ENCODE assay signal across 23 cellular contexts in the genomic region with DNA sequence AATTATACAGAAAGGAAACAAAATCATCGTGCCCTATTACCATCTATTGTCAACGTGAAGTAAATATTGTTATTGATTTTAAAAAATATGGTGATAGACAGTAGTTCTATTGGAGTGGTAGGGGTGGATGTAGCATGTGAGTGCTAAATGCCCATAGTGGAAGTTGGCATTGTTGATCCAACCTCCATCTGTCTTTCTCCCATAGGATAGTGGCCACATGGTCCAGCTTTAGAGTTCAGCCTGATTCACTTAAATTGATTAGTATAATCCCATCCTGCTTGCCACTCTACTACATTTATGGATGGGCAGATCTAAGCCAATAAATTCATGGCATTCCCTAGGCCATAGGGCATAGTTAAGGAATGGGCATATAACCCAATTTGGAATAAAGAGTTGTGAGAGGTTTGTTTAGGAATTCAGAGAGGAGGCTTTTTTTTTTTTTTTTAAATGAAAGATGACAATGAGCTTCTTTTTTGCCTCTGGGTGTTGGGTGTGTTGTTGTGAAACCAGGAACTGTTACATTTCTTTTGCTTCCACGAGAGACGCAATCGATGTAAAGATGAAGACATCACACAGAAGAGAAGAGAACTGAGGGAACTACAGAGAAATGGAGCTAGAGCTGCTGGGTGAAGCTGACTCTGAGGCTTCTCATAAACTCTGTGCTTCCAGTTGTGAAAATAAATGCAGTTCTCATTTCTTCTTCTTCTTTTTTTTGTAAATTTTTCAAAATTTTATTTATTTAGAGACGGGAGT. TPM values are rescaled to one million over a fixed set of nuclear protein-coding genes. Genes with fewer than 3 reads are reported as not detected.
DNase-seq lines count a peak whose midpoint lies in the region; ATAC-seq, FAIRE-seq and TF ChIP-seq lines count a peak whose summit lies in the region.
"Had no signal": no experiment of that assay in that cellular context is flagged by ENCODE, and none has a peak within 500 bp of the region (broad histone marks: within the 10 kb centered on the region; RNA-seq: fewer than 3 reads in every experiment).

No MANE protein-coding gene starts in this region.

- H3K27ac Mint-ChIP-seq in activated naive CD8-positive, alpha-beta T cell, result peak overlapping the region; percentile 69
- H3K27ac Mint-ChIP-seq in activated naive CD8-positive, alpha-beta T cell treated with anti-CD3 and anti-CD28 coated beads for 36 hours, result no peak overlapping the region
- H3K27ac Mint-ChIP-seq in stimulated activated memory B cell treated with anti-CD40 and anti-IgM and Interleukin-4, amounts not matched to agents 10 μg/mL and 1 μg/mL and 100 μg/mL, for 72 hours, result peak overlapping the region; percentile 20
- H3K27ac Mint-ChIP-seq: activated CD4-positive, alpha-beta memory T cell treated with anti-CD3 and anti-CD28 coated beads, Interleukin-2, amount 10 ng/mL, durations not matched to agents 7 days and 5 days; activated T-helper 2 cell treated with anti-CD3 and anti-CD28 coated beads, Interferon-gamma antibody, Interleukin-2, Interleukin-4, amounts not matched to agents 10 μg/mL and 5 μg/mL and 100 μg/mL, durations not matched to agents 14 hours and 24 hours and 36 hours; stimulated activated effector memory CD8-positive, alpha-beta T cell treated with anti-CD3 and anti-CD28 coated beads, Interleukin-12 subunit alpha, Interleukin-12 subunit beta, amount 100 ng/mL, for 72 hours had no signal

- no peak overlapping the region for H3K4me3 ChIP-seq in epithelial cell of esophagus (ENCODE audit: low read length)
- no peak overlapping the region for H3K4me3 ChIP-seq in pancreas
- H3K4me3 ChIP-seq: A549, SK-N-MC, smooth muscle cell, transverse colon had no signal

- H3K4me1 Mint-ChIP-seq in activated naive CD8-positive, alpha-beta T cell (ENCODE audit: low read depth), result peaks cover 45% of the 10 kb centered on the region
- H3K4me1 Mint-ChIP-seq in activated naive CD8-positive, alpha-beta T cell treated with anti-CD3 and anti-CD28 coated beads for 36 hours, result peaks cover 32% of the 10 kb centered on the region
- H3K4me1 Mint-ChIP-seq in stimulated activated memory B cell treated with anti-CD40 and anti-IgM and Interleukin-4, amounts not matched to agents 10 μg/mL and 1 μg/mL and 100 μg/mL, for 72 hours, result peaks cover 26% of the 10 kb centered on the region
- H3K4me1 Mint-ChIP-seq: activated CD4-positive, alpha-beta memory T cell treated with anti-CD3 and anti-CD28 coated beads, Interleukin-2, amount 10 ng/mL, durations not matched to agents 7 days and 5 days had no signal

- H3K36me3 Mint-ChIP-seq in activated naive CD8-positive, alpha-beta T cell, result no peaks in the 10 kb centered on the region
- no peaks in the 10 kb centered on the region for H3K36me3 Mint-ChIP-seq in activated naive CD8-positive, alpha-beta T cell treated with anti-CD3 and anti-CD28 coated beads for 36 hours
- H3K36me3 Mint-ChIP-seq in stimulated activated memory B cell treated with anti-CD40 and anti-IgM and Interleukin-4, amounts not matched to agents 10 μg/mL and 1 μg/mL and 100 μg/mL, for 72 hours, result no peaks in the 10 kb centered on the region
- H3K36me3 Mint-ChIP-seq: stimulated activated effector memory CD8-positive, alpha-beta T cell treated with anti-CD3 and anti-CD28 coated beads, Interleukin-12 subunit alpha, Interleukin-12 subunit beta, amount 100 ng/mL, for 72 hours had no signal

- H3K9me3 Mint-ChIP-seq in activated naive CD8-positive, alpha-beta T cell (ENCODE audit: low read depth), result no peaks in the 10 kb centered on the region
- no peaks in the 10 kb centered on the region for H3K9me3 Mint-ChIP-seq in activated naive CD8-positive, alpha-beta T cell treated with anti-CD3 and anti-CD28 coated beads for 36 hours
- H3K9me3 Mint-ChIP-seq in stimulated activated memory B cell treated with anti-CD40 and anti-IgM and Interleukin-4, amounts not matched to agents 10 μg/mL and 1 μg/mL and 100 μg/mL, for 72 hours, result no peaks in the 10 kb centered on the region
- H3K9me3 Mint-ChIP-seq: activated CD4-positive, alpha-beta memory T cell treated with anti-CD3 and anti-CD28 coated beads, Interleukin-2, amount 10 ng/mL, durations not matched to agents 7 days and 5 days; activated T-helper 2 cell treated with anti-CD3 and anti-CD28 coated beads, Interferon-gamma antibody, Interleukin-2, Interleukin-4, amounts not matched to agents 10 μg/mL and 5 μg/mL and 100 μg/mL, durations not matched to agents 14 hours and 24 hours and 36 hours; HFFc6; stimulated activated effector memory CD8-positive, alpha-beta T cell treated with anti-CD3 and anti-CD28 coated beads, Interleukin-12 subunit alpha, Interleukin-12 subunit beta, amount 100 ng/mL, for 72 hours had no signal

- H3K4me1 ChIP-seq in pancreas, result peaks cover 0 to 4% (median 4%) of the 10 kb centered on the region in 3 donors
- H3K4me1 ChIP-seq: A549, parathyroid adenoma had no signal

- no peaks in the 10 kb centered on the region for H3K27me3 ChIP-seq in pancreas
- H3K27me3 ChIP-seq: transverse colon had no signal

- no peaks in the 10 kb centered on the region for H3K9me3 ChIP-seq in pancreas
- H3K9me3 ChIP-seq: A549, transverse colon had no signal

- TF ChIP-seq CTCF in epithelial cell of esophagus (IDR thresholded peaks at IDR 0.05; ENCODE audit: insufficient read depth, low read depth, low read length, missing control alignments) (no peak), pancreas (IDR thresholded peaks at IDR 0.05) (no peak)

- no peak overlapping the region for H3K27ac ChIP-seq in pancreas
- H3K27ac ChIP-seq: A549, epithelial cell of prostate, parathyroid adenoma, SK-N-MC, transverse colon had no signal

- DNase-seq in activated naive CD8-positive, alpha-beta T cell treated with anti-CD3 and anti-CD28 coated beads for 36 hours, result no peak
- peak; percentile 89 for DNase-seq in NOMO-1 treated with DMSO at 0.1 percent for 48 hours (lab: John Stamatoyannopoulos, UW; ENCODE audit: unreplicated experiment)
- DNase-seq in epithelial cell of esophagus (ENCODE audit: low read depth), result peak; percentile 47
- no peak for DNase-seq in pancreas
- DNase-seq in HuH-7 (ENCODE audit: low spot score), result no peak
- DNase-seq: activated CD4-positive, alpha-beta memory T cell treated with anti-CD3 and anti-CD28 coated beads, Interleukin-2, amount 10 ng/mL, durations not matched to agents 7 days and 5 days; COR-L47; HFFc6; KBM-7; NCI-H1417 treated with DMSO at 0.1 percent for 48 hours; transverse colon had no signal

- no peaks in the 10 kb centered on the region for H3K36me3 ChIP-seq in pancreas
- H3K36me3 ChIP-seq: transverse colon had no signal

- WGBS in pancreas, 2 donors, result 72 to 73% methylated on average over 6 of the region's 6 CpGs

- ATAC-seq in stimulated activated memory B cell treated with anti-CD40 and anti-IgM and Interleukin-4, amounts not matched to agents 10 μg/mL and 1 μg/mL and 100 μg/mL, for 72 hours, result no peak
- ATAC-seq in pancreas, result no peak
- ATAC-seq in activated CD4-positive, CD25-positive, alpha-beta regulatory T cell treated with anti-CD3 and anti-CD28 coated beads, Interleukin-2, amount 50 U/mL, for 24 hours, result no peak
- ATAC-seq: A549; stimulated activated effector memory CD8-positive, alpha-beta T cell treated with anti-CD3 and anti-CD28 coated beads, Interleukin-12 subunit alpha, Interleukin-12 subunit beta, amount 100 ng/mL, for 72 hours had no signal

- intact Hi-C loops in pancreas (cut with DNase I), result no loop called here

- no peak overlapping the region for H3K4me3 Mint-ChIP-seq in activated naive CD8-positive, alpha-beta T cell
- no peak overlapping the region for H3K4me3 Mint-ChIP-seq in activated naive CD8-positive, alpha-beta T cell treated with anti-CD3 and anti-CD28 coated beads for 36 hours
- H3K4me3 Mint-ChIP-seq in stimulated activated memory B cell treated with anti-CD40 and anti-IgM and Interleukin-4, amounts not matched to agents 10 μg/mL and 1 μg/mL and 100 μg/mL, for 72 hours, result no peak overlapping the region
- H3K4me3 Mint-ChIP-seq: activated CD4-positive, alpha-beta memory T cell treated with anti-CD3 and anti-CD28 coated beads, Interleukin-2, amount 10 ng/mL, durations not matched to agents 7 days and 5 days; HFFc6; stimulated activated effector memory CD8-positive, alpha-beta T cell treated with anti-CD3 and anti-CD28 coated beads, Interleukin-12 subunit alpha, Interleukin-12 subunit beta, amount 100 ng/mL, for 72 hours had no signal

- no peak for FAIRE-seq in pancreas (lab: Jason Lieb, UNC)
- FAIRE-seq: A549, colon, islet of Langerhans had no signal

- H3K27me3 Mint-ChIP-seq in activated naive CD8-positive, alpha-beta T cell, result no peaks in the 10 kb centered on the region
- H3K27me3 Mint-ChIP-seq in activated naive CD8-positive, alpha-beta T cell treated with anti-CD3 and anti-CD28 coated beads for 36 hours, result no peaks in the 10 kb centered on the region
- H3K27me3 Mint-ChIP-seq in stimulated activated memory B cell treated with anti-CD40 and anti-IgM and Interleukin-4, amounts not matched to agents 10 μg/mL and 1 μg/mL and 100 μg/mL, for 72 hours, result no peaks in the 10 kb centered on the region
- H3K27me3 Mint-ChIP-seq: activated CD4-positive, alpha-beta memory T cell treated with anti-CD3 and anti-CD28 coated beads, Interleukin-2, amount 10 ng/mL, durations not matched to agents 7 days and 5 days had no signal

RNA-seq across cellular contexts. Expression of a gene that starts 12.5 kb away (rescaled TPM):
- total RNA-seq in activated naive CD8-positive, alpha-beta T cell treated with anti-CD3 and anti-CD28 coated beads for 36 hours, result 10 to 100 TPM; 58.0 to 58.5 TPM
- total RNA-seq in pancreas, result 10 to 100 TPM; 10.1 to 17.7 (median 11.8) TPM
- polyA plus RNA-seq in pancreas, result 10 to 100 TPM; 12.2 to 20.7 TPM

Comparison
In these comparisons a context has a peak if more than half of its experiments do, and no peak if none do; other contexts are left out.
1. DNase-seq: peak in NOMO-1 treated with DMSO at 0.1 percent for 48 hours (single experiment) and epithelial cell of esophagus (single experiment); none in activated naive CD8-positive, alpha-beta T cell treated with anti-CD3 and anti-CD28 coated beads for 36 hours (single experiment), pancreas (0 of 6) and HuH-7 (single experiment).